9 cellular contexts compared by ENCODE assay signal in the genomic region with DNA sequence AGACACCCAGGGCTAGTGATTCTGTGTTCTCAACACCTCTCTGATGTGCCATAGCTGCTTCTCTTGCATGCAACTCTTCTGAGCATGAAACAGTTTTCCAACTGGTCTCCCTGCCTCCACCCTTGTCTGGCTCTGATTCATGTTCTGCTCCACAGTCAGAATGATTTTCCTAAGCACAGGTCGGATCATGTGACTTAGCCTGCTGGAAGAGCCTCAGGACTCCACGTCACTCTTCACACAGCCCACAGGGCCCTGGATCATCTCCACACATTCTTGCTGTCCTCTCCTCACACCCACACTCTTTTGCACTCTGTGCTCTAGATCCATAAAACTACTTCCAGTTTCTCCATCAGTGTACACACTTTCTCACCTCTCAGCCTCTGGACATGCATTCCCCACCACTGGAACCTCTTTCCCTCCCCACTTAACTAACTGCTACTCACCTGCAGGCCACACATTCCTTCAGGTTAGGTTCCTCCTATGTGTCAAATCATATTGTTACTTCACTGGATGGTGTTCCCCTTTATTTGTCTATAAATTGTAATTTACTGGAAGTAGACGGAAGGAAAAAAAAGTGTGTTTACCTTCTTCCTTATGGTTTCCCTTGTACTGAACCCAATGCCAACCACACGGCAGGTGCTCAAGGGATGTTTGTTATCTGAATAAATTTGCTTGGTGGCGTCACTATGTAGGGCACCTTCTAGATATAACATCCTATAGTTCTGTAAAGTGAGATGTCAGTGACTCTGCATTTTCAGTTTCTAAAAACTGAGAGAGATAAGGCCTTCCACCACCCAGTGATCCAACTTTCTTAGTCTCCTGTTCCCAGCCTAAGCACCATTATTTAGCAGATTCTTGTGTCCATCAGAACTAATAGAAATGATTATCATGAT.
DNase-seq lines count a peak whose midpoint lies in the region; ATAC-seq and TF ChIP-seq lines count a peak whose summit lies in the region.
"Had no signal": no experiment of that assay in that cellular context is flagged by ENCODE, and none has a peak within 500 bp of the region (broad histone marks: within the 10 kb centered on the region; RNA-seq: fewer than 3 reads in every experiment).

No MANE protein-coding gene starts in this region.

- TF ChIP-seq POLR2A in ovary (IDR thresholded peaks at IDR 0.05), result no peak

- intact Hi-C loops in ovary (cut with DNase I), result no loop called here

- no peak for ATAC-seq in GM21390 (IDR thresholded peaks at IDR 0.05; ENCODE audit: unreplicated experiment)

- no peaks in the 10 kb centered on the region for H3K9me3 ChIP-seq in effector memory CD4-positive, alpha-beta T cell (ENCODE audit: control insufficient read depth, low read length)
- H3K9me3 ChIP-seq in ovary, result no peaks in the 10 kb centered on the region
- H3K9me3 ChIP-seq: HAP-1 had no signal

- H3K9me3 Mint-ChIP-seq in nephron progenitor cell, result no peaks in the 10 kb centered on the region

- peaks cover 43% of the 10 kb centered on the region for H3K4me1 Mint-ChIP-seq in nephron progenitor cell

- no peak for TF ChIP-seq CTCF in ovary (IDR thresholded peaks at IDR 0.05)
- no peak for TF ChIP-seq CTCF in nephron progenitor cell (IDR thresholded peaks at IDR 0.05)

- no peak overlapping the region for H3K27ac Mint-ChIP-seq in nephron progenitor cell

- peaks cover 20% of the 10 kb centered on the region for H3K36me3 Mint-ChIP-seq in nephron progenitor cell (ENCODE audit: low read depth)

- H3K4me3 Mint-ChIP-seq in nephron progenitor cell, result no peak overlapping the region

- no peak for TF ChIP-seq EP300 in ovary (IDR thresholded peaks at IDR 0.05)

- H3K27ac ChIP-seq in effector memory CD4-positive, alpha-beta T cell (ENCODE audit: insufficient read depth, low read length, poor library complexity, severe bottlenecking), result peak overlapping the region; percentile 20
- no peak overlapping the region for H3K27ac ChIP-seq in ovary

- no peak overlapping the region for H3K4me3 ChIP-seq in effector memory CD4-positive, alpha-beta T cell (ENCODE audit: insufficient read depth, low read depth, low read length, poor library complexity, severe bottlenecking)
- no peak overlapping the region for H3K4me3 ChIP-seq in ovary
- H3K4me3 ChIP-seq: HAP-1 had no signal

- H3K27me3 ChIP-seq in effector memory CD4-positive, alpha-beta T cell (replicated peaks; ENCODE audit: control insufficient read depth, insufficient read depth, low read length, poor library complexity, severe bottlenecking), result no peaks in the 10 kb centered on the region
- H3K27me3 ChIP-seq in ovary, result no peaks in the 10 kb centered on the region

- H3K4me1 ChIP-seq in effector memory CD4-positive, alpha-beta T cell (ENCODE audit: control insufficient read depth, insufficient read depth, low read length, poor library complexity, severe bottlenecking), result peaks cover 5% of the 10 kb centered on the region
- H3K4me1 ChIP-seq in ovary (ENCODE audit: insufficient read depth), result peaks cover 10% of the 10 kb centered on the region
- H3K4me1 ChIP-seq: HAP-1 had no signal

- WGBS in ovary, 3 donors, result 62 to 68% (median 66%) methylated on average over 5 of the region's 5 CpGs

- DNase-seq in COLO829 (ENCODE audit: low spot score), result peak; percentile 29
- DNase-seq in effector memory CD4-positive, alpha-beta T cell, result no peak
- peak; percentile 64 to 79 (median 68) for DNase-seq in ovary
- no peak for DNase-seq in NCI-H69 (lab: John Stamatoyannopoulos, UW)
- no peak for DNase-seq in GM19240 (ENCODE audit: insufficient read length, low spot score)
- no peak for DNase-seq in nephron progenitor cell

- peaks cover 27% of the 10 kb centered on the region for H3K36me3 ChIP-seq in effector memory CD4-positive, alpha-beta T cell (ENCODE audit: control insufficient read depth, insufficient read depth, low read length)
- H3K36me3 ChIP-seq in ovary, result no peaks in the 10 kb centered on the region
- H3K36me3 ChIP-seq: HAP-1 had no signal

- peaks cover 2% of the 10 kb centered on the region for H3K27me3 Mint-ChIP-seq in nephron progenitor cell (ENCODE audit: low read depth, poor library complexity)

TF ChIP-seq in PFSK-1, 5 proteins besides CTCF, POLR2A, EP300 and RAD21:
- TF ChIP-seq TAF1 (IDR thresholded peaks at IDR 0.05; ENCODE audit: borderline replicate concordance, insufficient read depth, low read length) (no peak), POLR2AphosphoS5 (IDR thresholded peaks at IDR 0.05; ENCODE audit: low read depth, low read length) (peak; percentile 78; the same call in 1 of the 2 replicates), FOXP2 (optimal IDR thresholded peaks at IDR 0.05; ENCODE audit: borderline replicate concordance, extremely low read depth, extremely low read length, insufficient read depth) (no peak), SIN3A (IDR thresholded peaks at IDR 0.05; ENCODE audit: borderline replicate concordance, insufficient read depth, low read length) (0 out of 2 replicates have a peak, but pooled peaks have one; percentile 15)
- TF ChIP-seq, protein P1, sequence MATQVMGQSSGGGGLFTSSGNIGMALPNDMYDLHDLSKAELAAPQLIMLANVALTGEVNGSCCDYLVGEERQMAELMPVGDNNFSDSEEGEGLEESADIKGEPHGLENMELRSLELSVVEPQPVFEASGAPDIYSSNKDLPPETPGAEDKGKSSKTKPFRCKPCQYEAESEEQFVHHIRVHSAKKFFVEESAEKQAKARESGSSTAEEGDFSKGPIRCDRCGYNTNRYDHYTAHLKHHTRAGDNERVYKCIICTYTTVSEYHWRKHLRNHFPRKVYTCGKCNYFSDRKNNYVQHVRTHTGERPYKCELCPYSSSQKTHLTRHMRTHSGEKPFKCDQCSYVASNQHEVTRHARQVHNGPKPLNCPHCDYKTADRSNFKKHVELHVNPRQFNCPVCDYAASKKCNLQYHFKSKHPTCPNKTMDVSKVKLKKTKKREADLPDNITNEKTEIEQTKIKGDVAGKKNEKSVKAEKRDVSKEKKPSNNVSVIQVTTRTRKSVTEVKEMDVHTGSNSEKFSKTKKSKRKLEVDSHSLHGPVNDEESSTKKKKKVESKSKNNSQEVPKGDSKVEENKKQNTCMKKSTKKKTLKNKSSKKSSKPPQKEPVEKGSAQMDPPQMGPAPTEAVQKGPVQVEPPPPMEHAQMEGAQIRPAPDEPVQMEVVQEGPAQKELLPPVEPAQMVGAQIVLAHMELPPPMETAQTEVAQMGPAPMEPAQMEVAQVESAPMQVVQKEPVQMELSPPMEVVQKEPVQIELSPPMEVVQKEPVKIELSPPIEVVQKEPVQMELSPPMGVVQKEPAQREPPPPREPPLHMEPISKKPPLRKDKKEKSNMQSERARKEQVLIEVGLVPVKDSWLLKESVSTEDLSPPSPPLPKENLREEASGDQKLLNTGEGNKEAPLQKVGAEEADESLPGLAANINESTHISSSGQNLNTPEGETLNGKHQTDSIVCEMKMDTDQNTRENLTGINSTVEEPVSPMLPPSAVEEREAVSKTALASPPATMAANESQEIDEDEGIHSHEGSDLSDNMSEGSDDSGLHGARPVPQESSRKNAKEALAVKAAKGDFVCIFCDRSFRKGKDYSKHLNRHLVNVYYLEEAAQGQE (IDR thresholded peaks at IDR 0.05; ENCODE audit: insufficient read depth in 1 of 2, low read depth in 2 of 2, low read length in 2 of 2), result no peak

Comparison
In these comparisons a context has a peak if more than half of its experiments do, and no peak if none do; other contexts are left out.
1. DNase-seq: peak in COLO829 (single experiment) and ovary (5 of 5); none in effector memory CD4-positive, alpha-beta T cell (0 of 3), NCI-H69 (single experiment), GM19240 (single experiment) and nephron progenitor cell (single experiment).